11 cellular contexts compared by ENCODE assay signal in genomic region chr6:170266061-170266825, GRCh38. TPM values are rescaled to one million over a fixed set of nuclear protein-coding genes. Genes with fewer than 3 reads are reported as not detected.
DNase-seq lines count a peak whose midpoint lies in the region; ATAC-seq and TF ChIP-seq lines count a peak whose summit lies in the region.
"Had no signal": no experiment of that assay in that cellular context is flagged by ENCODE, and none has a peak within 500 bp of the region (broad histone marks: within the 10 kb centered on the region; RNA-seq: fewer than 3 reads in every experiment).

No MANE protein-coding gene starts in this region.

- no peak for TF ChIP-seq CTCF in type B pancreatic cell (conservative IDR thresholded peaks at IDR 0.05)

- DNase-seq in NCI-H1105 treated with DMSO at 0.1 percent for 48 hours (lab: John Stamatoyannopoulos, UW) (peak; percentile 44), NCI-H1105 (lab: John Stamatoyannopoulos, UW) (no peak), dermis blood vessel endothelial cell (peak; percentile 62), lung microvascular endothelial cell (ENCODE audit: low read depth in 2 of 2) (peak; percentile 40), type B pancreatic cell (ENCODE audit: extremely low spot score, unreplicated experiment) (no peak), NK-92 (lab: John Stamatoyannopoulos, UW; ENCODE audit: unreplicated experiment) (no peak), erythroblast (lab: John Stamatoyannopoulos, UW) (no peak)
- no peak for DNase-seq in activated T-cell treated with anti-CD3 and anti-CD28 coated beads, Interleukin-2, amount 50 U/mL, for 72 hours
- DNase-seq: NK-92 treated with Interleukin-12 subunit alpha and Interleukin-12 subunit beta, amount 100 ng/mL, for 24 hours; stimulated activated CD4-positive, alpha-beta T cell treated with anti-CD3 and anti-CD28 coated beads, Interleukin-2, amount 100 ng/mL, for 24 hours had no signal

- no peak for ATAC-seq in activated T-cell treated with anti-CD3 and anti-CD28 coated beads, Interleukin-2, amount 50 U/mL, for 72 hours (replicated peaks in 1 of 2)

- H3K4me3 Mint-ChIP-seq in type B pancreatic cell: peak overlapping the region; percentile 55
- H3K4me3 Mint-ChIP-seq in activated T-cell treated with anti-CD3 and anti-CD28 coated beads, Interleukin-2, amount 50 U/mL, for 72 hours: no peak overlapping the region
- H3K4me3 Mint-ChIP-seq: activated naive CD4-positive, alpha-beta T cell treated with anti-CD3 and anti-CD28 coated beads, Interleukin-2, amount 50 U/mL, for 24 hours had no signal

- TF ChIP-seq POLR2A in erythroblast (IDR thresholded peaks at IDR 0.05; ENCODE audit: low read length): no peak

- no peaks in the 10 kb centered on the region for H3K9me3 Mint-ChIP-seq in type B pancreatic cell
- H3K9me3 Mint-ChIP-seq in activated T-cell treated with anti-CD3 and anti-CD28 coated beads, Interleukin-2, amount 50 U/mL, for 72 hours: no peaks in the 10 kb centered on the region
- H3K9me3 Mint-ChIP-seq: activated naive CD4-positive, alpha-beta T cell treated with anti-CD3 and anti-CD28 coated beads, Interleukin-2, amount 50 U/mL, for 24 hours had no signal

- peaks cover 34% of the 10 kb centered on the region for H3K4me1 Mint-ChIP-seq in type B pancreatic cell (ENCODE audit: unreplicated experiment)
- H3K4me1 Mint-ChIP-seq in activated T-cell treated with anti-CD3 and anti-CD28 coated beads, Interleukin-2, amount 50 U/mL, for 72 hours (ENCODE audit: low read depth): peaks cover 3% of the 10 kb centered on the region

- no peaks in the 10 kb centered on the region for H3K36me3 Mint-ChIP-seq in type B pancreatic cell
- H3K36me3 Mint-ChIP-seq in activated T-cell treated with anti-CD3 and anti-CD28 coated beads, Interleukin-2, amount 50 U/mL, for 72 hours (ENCODE audit: insufficient read depth in 2 of 2): no peaks in the 10 kb centered on the region
- H3K36me3 Mint-ChIP-seq: activated naive CD4-positive, alpha-beta T cell treated with anti-CD3 and anti-CD28 coated beads, Interleukin-2, amount 50 U/mL, for 24 hours had no signal

- H3K27ac Mint-ChIP-seq in type B pancreatic cell: peak overlapping the region; percentile 78
- no peak overlapping the region for H3K27ac Mint-ChIP-seq in activated T-cell treated with anti-CD3 and anti-CD28 coated beads, Interleukin-2, amount 50 U/mL, for 72 hours
- H3K27ac Mint-ChIP-seq: activated naive CD4-positive, alpha-beta T cell treated with anti-CD3 and anti-CD28 coated beads, Interleukin-2, amount 50 U/mL, for 24 hours had no signal

- peaks cover 6% of the 10 kb centered on the region for H3K27me3 Mint-ChIP-seq in type B pancreatic cell
- peaks cover 10% of the 10 kb centered on the region for H3K27me3 Mint-ChIP-seq in activated T-cell treated with anti-CD3 and anti-CD28 coated beads, Interleukin-2, amount 50 U/mL, for 72 hours (ENCODE audit: low read depth)

RNA-seq across cellular contexts. Expression of gene DLL1, which starts 24.6 kb away (rescaled TPM):
- total RNA-seq in dermis blood vessel endothelial cell (7.5 and 7.6 TPM in 2 replicates), lung microvascular endothelial cell (3.0 and 3.9 TPM in 2 replicates), type B pancreatic cell (ENCODE audit: low replicate concordance) (4.2 and 11.7 TPM in 2 replicates)
- 1 to 10 TPM; 1.7 to 2.3 TPM for total RNA-seq in activated T-cell treated with anti-CD3 and anti-CD28 coated beads, Interleukin-2, amount 50 U/mL, for 72 hours

RNA-seq across cellular contexts. Expression of gene FAM120B, which starts 40.3 kb away (rescaled TPM):
- 12.8 and 18.1 TPM in 2 replicates for total RNA-seq in dermis blood vessel endothelial cell
- total RNA-seq in lung microvascular endothelial cell: 9.4 and 10.9 TPM in 2 replicates
- 37.7 and 40.5 TPM in 2 replicates for total RNA-seq in type B pancreatic cell (ENCODE audit: low replicate concordance)
- total RNA-seq in activated T-cell treated with anti-CD3 and anti-CD28 coated beads, Interleukin-2, amount 50 U/mL, for 72 hours: 10 to 100 TPM; 17.2 to 23.2 TPM

Comparison
In these comparisons a context has a peak if more than half of its experiments do, and no peak if none do; other contexts are left out.
1. DNase-seq: peak in NCI-H1105 treated with DMSO at 0.1 percent for 48 hours (single experiment), dermis blood vessel endothelial cell (single experiment) and lung microvascular endothelial cell (2 of 2); none in NCI-H1105 (single experiment), type B pancreatic cell (single experiment), NK-92 (single experiment), activated T-cell treated with anti-CD3 and anti-CD28 coated beads, Interleukin-2, amount 50 U/mL, for 72 hours (0 of 2) and erythroblast (0 of 2).